ENCODE assay signal across 8 cellular contexts in the genomic region with DNA sequence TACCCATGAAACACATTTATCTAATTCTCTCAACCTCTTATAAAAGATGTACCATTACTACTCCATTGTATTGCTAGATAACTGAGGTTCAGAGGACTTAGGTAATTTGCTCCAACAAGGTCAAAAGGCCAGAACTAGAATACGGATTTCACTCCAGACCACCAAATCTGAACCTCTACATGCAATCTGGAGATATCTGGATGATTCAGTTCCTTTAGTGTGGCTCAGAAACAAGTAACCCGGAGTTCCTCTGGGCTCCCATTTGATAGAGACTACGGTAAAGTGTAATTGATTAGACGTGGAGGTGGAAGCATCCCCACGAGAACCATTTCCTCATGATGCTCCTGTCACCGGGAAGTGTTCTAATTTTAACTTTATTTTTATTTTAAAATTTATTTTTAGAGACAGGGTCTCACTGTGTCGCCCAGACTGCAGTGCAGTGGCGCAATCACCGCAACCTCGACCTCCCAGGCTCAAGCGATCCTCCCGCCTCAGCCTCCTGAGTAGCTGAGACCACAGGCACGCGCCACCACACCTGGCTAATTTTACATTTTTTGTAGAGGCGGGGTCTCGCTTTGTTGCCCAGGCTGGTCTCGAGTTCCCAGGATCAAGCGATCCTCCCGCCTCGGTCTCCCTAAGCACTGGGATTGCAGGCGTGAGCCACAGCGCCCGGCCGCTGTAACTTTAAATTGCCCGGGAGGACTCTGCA. TPM values are rescaled to one million over a fixed set of nuclear protein-coding genes. Genes with fewer than 3 reads are reported as not detected.
A peak's percentile ranks its signal among the peaks of the same experiment; 100 is the strongest.
DNase-seq lines count a peak whose midpoint lies in the region; ATAC-seq and TF ChIP-seq lines count a peak whose summit lies in the region.

No MANE protein-coding gene starts in this region.

- no peaks in the 10 kb centered on the region for H3K27me3 ChIP-seq in mucosa of stomach (ENCODE audit: control insufficient read depth, insufficient read depth, low read length)

- no peaks in the 10 kb centered on the region for H3K9me3 ChIP-seq in mucosa of stomach (ENCODE audit: control insufficient read depth, low read length)

- TF ChIP-seq CTCF in brain (conservative IDR thresholded peaks at IDR 0.05): no peak

- peak overlapping the region; percentile 94 for H3K4me3 Mint-ChIP-seq in activated naive CD4-positive, alpha-beta T cell treated with anti-CD3 and anti-CD28 coated beads for 36 hours
- H3K4me3 Mint-ChIP-seq in brain: peak overlapping the region; percentile 96 to 100 (median 99)

- H3K9me3 Mint-ChIP-seq in activated naive CD4-positive, alpha-beta T cell treated with anti-CD3 and anti-CD28 coated beads for 36 hours: peaks cover 4% of the 10 kb centered on the region
- H3K9me3 Mint-ChIP-seq in brain: peaks cover 0 to 10% (median 2%) of the 10 kb centered on the region in 5 experiments

- peaks cover 15% of the 10 kb centered on the region for H3K4me1 ChIP-seq in mucosa of stomach (ENCODE audit: control insufficient read depth, insufficient read depth, low read length)

- peaks cover 36% of the 10 kb centered on the region for H3K36me3 Mint-ChIP-seq in activated naive CD4-positive, alpha-beta T cell treated with anti-CD3 and anti-CD28 coated beads for 36 hours (ENCODE audit: low read depth)
- H3K36me3 Mint-ChIP-seq in brain: peaks cover 43% of the 10 kb centered on the region

- no peaks in the 10 kb centered on the region for H3K27me3 Mint-ChIP-seq in activated naive CD4-positive, alpha-beta T cell treated with anti-CD3 and anti-CD28 coated beads for 36 hours (ENCODE audit: low read depth)
- H3K27me3 Mint-ChIP-seq in brain: peaks cover 7% of the 10 kb centered on the region

- peaks cover 66% of the 10 kb centered on the region for H3K4me1 Mint-ChIP-seq in activated naive CD4-positive, alpha-beta T cell treated with anti-CD3 and anti-CD28 coated beads for 36 hours (ENCODE audit: low read depth)
- peaks cover 38% of the 10 kb centered on the region for H3K4me1 Mint-ChIP-seq in brain

- intact Hi-C loops in activated naive CD4-positive, alpha-beta T cell treated with anti-CD3 and anti-CD28 coated beads for 36 hours (cut with micrococcal nuclease): loop anchor here (1.0 to 10.0 kb wide), 5 partner anchors 26 to 1054 kb away; partner anchors contain the start of gene ELAC2

- H3K27ac Mint-ChIP-seq in activated naive CD4-positive, alpha-beta T cell treated with anti-CD3 and anti-CD28 coated beads for 36 hours: peak overlapping the region; percentile 87
- H3K27ac Mint-ChIP-seq in brain: peak overlapping the region; percentile 80 to 99 (median 98)

- DNase-seq in activated naive CD4-positive, alpha-beta T cell treated with anti-CD3 and anti-CD28 coated beads for 36 hours: no peak
- DNase-seq in activated naive CD4-positive, alpha-beta T cell treated with Interleukin-2 at 50 U/mL for 16 hours: no peak
- DNase-seq in NCI-H524 (lab: John Stamatoyannopoulos, UW): no peak
- no peak for DNase-seq in EL
- DNase-seq in activated CD4-positive, CD25-positive, alpha-beta regulatory T cell treated with anti-CD3 and anti-CD28 coated beads, Interleukin-2, amount 50 U/mL, for 72 hours: no peak

- CTCF ChIA-PET in activated naive CD4-positive, alpha-beta T cell treated with anti-CD3 and anti-CD28 coated beads for 36 hours (lab: Charles Lee): no interaction called here

- peak overlapping the region; percentile 99 for H3K4me3 ChIP-seq in mucosa of stomach (ENCODE audit: low read length)

- ATAC-seq in HG03521 (IDR thresholded peaks at IDR 0.05; ENCODE audit: unreplicated experiment): peak; percentile 5

- H3K9ac ChIP-seq in mucosa of stomach (ENCODE audit: low read length): peak overlapping the region; percentile 92

- no peaks in the 10 kb centered on the region for H3K36me3 ChIP-seq in mucosa of stomach (ENCODE audit: control insufficient read depth, insufficient read depth, low read length)

RNA-seq across cellular contexts. Expression of gene COX10, which starts 0.6 kb away (rescaled TPM):
- 10 to 100 TPM; 29.9 to 30.6 TPM for total RNA-seq in activated naive CD4-positive, alpha-beta T cell treated with anti-CD3 and anti-CD28 coated beads for 36 hours
- polyA plus RNA-seq in brain (ENCODE audit: insufficient read depth, low read depth, low replicate concordance): 7.2 TPM
